8 cellular contexts compared by ENCODE assay signal in genomic region chr15:73273181-73274002, GRCh38.
A peak's percentile ranks its signal among the peaks of the same experiment; 100 is the strongest.
DNase-seq lines count a peak whose midpoint lies in the region; ATAC-seq, FAIRE-seq and TF ChIP-seq lines count a peak whose summit lies in the region.

No MANE protein-coding gene starts in this region.

- H3K4me1 ChIP-seq in mammary epithelial cell (ENCODE audit: insufficient read depth, low read length): no peaks in the 10 kb centered on the region
- H3K4me1 ChIP-seq in keratinocyte (ENCODE audit: control insufficient read depth, extremely low read depth, insufficient read depth, low read length): peaks cover 3% of the 10 kb centered on the region

- H3K79me2 ChIP-seq in mammary epithelial cell (ENCODE audit: insufficient read depth, low read length): no peaks in the 10 kb centered on the region
- no peaks in the 10 kb centered on the region for H3K79me2 ChIP-seq in keratinocyte (ENCODE audit: control insufficient read depth, insufficient read depth, low read length)

- in situ Hi-C loops in mammary epithelial cell (cut with MboI; ENCODE audit: low sequenced_read_pairs in 2 of 2): no loop called here

- no peaks in the 10 kb centered on the region for H3K9me1 ChIP-seq in keratinocyte (ENCODE audit: control insufficient read depth, extremely low read depth, insufficient read depth, low read length)

- CTCF ChIA-PET in mammary epithelial cell (lab: Charles Lee; ENCODE audit: low non-redundant PET): no interaction called here

- no peak for ATAC-seq in GM18502 (IDR thresholded peaks at IDR 0.05; ENCODE audit: poor library complexity, unreplicated experiment)

- H4K20me1 ChIP-seq in mammary epithelial cell (ENCODE audit: insufficient read depth, low read length): no peaks in the 10 kb centered on the region
- no peaks in the 10 kb centered on the region for H4K20me1 ChIP-seq in keratinocyte (ENCODE audit: control insufficient read depth, extremely low read depth, insufficient read depth, low read length)

- peak; percentile 42 for DNase-seq in A172 (ENCODE audit: low spot score)
- DNase-seq in NCI-H1105 (lab: John Stamatoyannopoulos, UW): peak; percentile 63
- DNase-seq in T-helper 9 cell: peak; percentile 10
- DNase-seq in mammary epithelial cell: peak; percentile 47
- DNase-seq in keratinocyte (ENCODE audit: low read depth, low spot score): no peak
- peak; percentile 3 to 17 for DNase-seq in stimulated activated CD4-positive, alpha-beta T cell treated with anti-CD3 and anti-CD28 coated beads, Interleukin-1b, Interleukin-23, amount 100 ng/mL, for 4 hours (ENCODE audit: low read depth in 2 of 2)

- FAIRE-seq in keratinocyte (lab: Jason Lieb, UNC): no peak

- TF ChIP-seq CTCF in GM12875 (IDR thresholded peaks at IDR 0.05; ENCODE audit: borderline replicate concordance, insufficient read depth, low read depth, low read length) (peak; percentile 66), mammary epithelial cell (conservative IDR thresholded peaks at IDR 0.05 in 1 of 2, IDR thresholded peaks at IDR 0.05 in 1 of 2; ENCODE audit: extremely low read depth in 1 of 2, insufficient read depth in 1 of 2, low read depth in 1 of 2, low read length in 2 of 2) (peak; percentile 74 to 77), keratinocyte (optimal IDR thresholded peaks at IDR 0.05 in 1 of 3, IDR thresholded peaks at IDR 0.05 in 1 of 3, conservative IDR thresholded peaks at IDR 0.05 in 1 of 3; ENCODE audit: extremely low read depth in 1 of 3, insufficient read depth in 2 of 3, low read length in 3 of 3) (peak; percentile 63 to 82 (median 72))

- dilution Hi-C loops in mammary epithelial cell (cut with HindIII; ENCODE audit: low sequenced_read_pairs): no loop called here
- dilution Hi-C loops in keratinocyte (cut with MboI; ENCODE audit: extremely low pct_ligation_motif_present, low sequenced_read_pairs): no loop called here

- H3K9me3 ChIP-seq in mammary epithelial cell (replicated peaks; ENCODE audit: insufficient read depth, low read length) (no peaks in the 10 kb centered on the region), keratinocyte (ENCODE audit: control insufficient read depth, low read depth, low read length) (no peaks in the 10 kb centered on the region)

- H3K36me3 ChIP-seq in mammary epithelial cell (ENCODE audit: insufficient read depth, low read length) (no peaks in the 10 kb centered on the region), keratinocyte (ENCODE audit: control insufficient read depth in 2 of 2, extremely low read depth in 1 of 2, insufficient read depth in 2 of 2, low read length in 2 of 2) (no peaks in the 10 kb centered on the region)

- WGBS in mammary epithelial cell (ENCODE audit: low coverage, missing lambda C conversion rate): 37% methylated on average over 5 of the region's 5 CpGs

- H2AFZ ChIP-seq in mammary epithelial cell (ENCODE audit: low read depth, low read length): peak overlapping the region; percentile 11
- H2AFZ ChIP-seq in keratinocyte (ENCODE audit: control insufficient read depth, low read length): peak overlapping the region; percentile 23

- no peak overlapping the region for H3K27ac ChIP-seq in mammary epithelial cell (ENCODE audit: insufficient read depth, low read depth, low read length)
- H3K27ac ChIP-seq in keratinocyte (ENCODE audit: control insufficient read depth, insufficient read depth, low read length): no peak overlapping the region

- BruUV-seq in mammary epithelial cell (replicated peaks; lab: Mats Ljungman, UMichigan): no TSS peak

- no peak overlapping the region for H3K4me2 ChIP-seq in mammary epithelial cell (ENCODE audit: insufficient read depth, low read depth, low read length)
- peak overlapping the region; percentile 13 for H3K4me2 ChIP-seq in keratinocyte (ENCODE audit: control insufficient read depth, extremely low read depth, insufficient read depth, low read depth, low read length)

- intact Hi-C loops in mammary epithelial cell (cut with micrococcal nuclease): loop anchor here (1.0 to 5.0 kb wide), 5 partner anchors 32 to 551 kb away; partner anchors contain the start of gene ADPGK

- H3K9ac ChIP-seq in mammary epithelial cell (ENCODE audit: insufficient read depth, low read length): no peak overlapping the region
- H3K9ac ChIP-seq in keratinocyte (ENCODE audit: control insufficient read depth, extremely low read depth, insufficient read depth, low read length): no peak overlapping the region

- H3K27me3 ChIP-seq in mammary epithelial cell (ENCODE audit: insufficient read depth, low read length): no peaks in the 10 kb centered on the region
- H3K27me3 ChIP-seq in keratinocyte (ENCODE audit: control insufficient read depth, extremely low read depth, insufficient read depth, low read length): no peaks in the 10 kb centered on the region

- H3K4me3 ChIP-seq in GM12875 (ENCODE audit: low read depth, low read length): no peak overlapping the region
- no peak overlapping the region for H3K4me3 ChIP-seq in mammary epithelial cell (replicated peaks in 1 of 3; ENCODE audit: insufficient read depth in 1 of 3, low read depth in 2 of 3, low read length in 3 of 3)
- no peak overlapping the region for H3K4me3 ChIP-seq in keratinocyte (ENCODE audit: control insufficient read depth in 2 of 3, extremely low read depth in 1 of 3, insufficient read depth in 2 of 3, low read depth in 1 of 3, low read length in 3 of 3)
